ENCODE assay signal across 8 cellular contexts in genomic region chr7:50449881-50450690, GRCh38. TPM values are rescaled to one million over a fixed set of nuclear protein-coding genes. Genes with fewer than 3 reads are reported as not detected.
DNase-seq lines count a peak whose midpoint lies in the region; ATAC-seq and TF ChIP-seq lines count a peak whose summit lies in the region.

Gene FIGNL1, minus strand, starts transcription at chr7:50450350. Its CDS starts 3,063 bp downstream, at chr7:50447287.

- H3K9me3 ChIP-seq in WERI-Rb-1 (ENCODE audit: severe bottlenecking) (peaks cover 7% of the 10 kb centered on the region), mammary epithelial cell (replicated peaks; ENCODE audit: insufficient read depth, low read length) (no peaks in the 10 kb centered on the region)

- H2AFZ ChIP-seq in ACC112 (ENCODE audit: low read length, unreplicated experiment) (peak within 1 kb of the TSS; percentile 94), mammary epithelial cell (ENCODE audit: low read depth, low read length) (peak within 1 kb of the TSS; percentile 96)

- 23% methylated on average over 21 of the region's 71 CpGs for WGBS in mammary epithelial cell (ENCODE audit: low coverage, missing lambda C conversion rate)

- in situ Hi-C loops in mammary epithelial cell (cut with MboI; ENCODE audit: low sequenced_read_pairs in 2 of 2): loop anchor here in 1 of 2 donors (25.0 kb wide), 1 partner anchor 687 kb away; no protein-coding TSS in a partner anchor

- CTCF ChIA-PET in mammary epithelial cell (lab: Charles Lee; ENCODE audit: low non-redundant PET): no interaction called here

- DNase-seq in NCI-H2107 treated with DMSO at 0.1 percent for 48 hours (lab: John Stamatoyannopoulos, UW; ENCODE audit: unreplicated experiment) (peak; percentile 58), WERI-Rb-1 (peak; percentile 77), mammary epithelial cell (peak; percentile 61), iPS-NIHi7 (ENCODE audit: extremely low spot score) (peak; percentile 77), smooth muscle cell of the brain vasculature (ENCODE audit: low read depth, low spot score) (peak; percentile 35)

- dilution Hi-C loops in mammary epithelial cell (cut with HindIII; ENCODE audit: low sequenced_read_pairs): no loop called here

- peaks cover 6% of the 10 kb centered on the region; the same call in 1 of the 2 replicates for H3K36me3 ChIP-seq in ACC112 (ENCODE audit: insufficient read depth, low read length)
- H3K36me3 ChIP-seq in WERI-Rb-1: peaks cover 20% of the 10 kb centered on the region
- H3K36me3 ChIP-seq in mammary epithelial cell (ENCODE audit: insufficient read depth, low read length): no peaks in the 10 kb centered on the region

- H3K9ac ChIP-seq in mammary epithelial cell (ENCODE audit: insufficient read depth, low read length): peak within 1 kb of the TSS; percentile 65

- H4K20me1 ChIP-seq in mammary epithelial cell (ENCODE audit: insufficient read depth, low read length): no peaks in the 10 kb centered on the region

- no peak for TF ChIP-seq CTCF in WERI-Rb-1 (IDR thresholded peaks at IDR 0.05; ENCODE audit: low read depth, low read length)
- no peak for TF ChIP-seq CTCF in mammary epithelial cell (conservative IDR thresholded peaks at IDR 0.05 in 1 of 2, IDR thresholded peaks at IDR 0.05 in 1 of 2; ENCODE audit: extremely low read depth in 1 of 2, insufficient read depth in 1 of 2, low read depth in 1 of 2, low read length in 2 of 2)

- intact Hi-C loops in mammary epithelial cell (cut with micrococcal nuclease): no loop called here

- H3K4me1 ChIP-seq in ACC112 (ENCODE audit: control insufficient read depth, insufficient read depth, low read length, unreplicated experiment) (peaks cover 24% of the 10 kb centered on the region), mammary epithelial cell (ENCODE audit: insufficient read depth, low read length) (peaks cover 31% of the 10 kb centered on the region)

- H3K79me2 ChIP-seq in ACC112 (ENCODE audit: control insufficient read depth, insufficient read depth, low read length, unreplicated experiment) (peaks cover 19% of the 10 kb centered on the region), mammary epithelial cell (ENCODE audit: insufficient read depth, low read length) (peaks cover 7% of the 10 kb centered on the region)

- ATAC-seq in GM18861 (IDR thresholded peaks at IDR 0.05; ENCODE audit: unreplicated experiment) (peak; percentile 60), HG03066 (IDR thresholded peaks at IDR 0.05; ENCODE audit: low read depth, unreplicated experiment) (peak; percentile 80)

- H3K27me3 ChIP-seq in ACC112 (ENCODE audit: insufficient read depth, low read length) (peaks cover 10% of the 10 kb centered on the region; the same call in 1 of the 2 replicates), WERI-Rb-1 (ENCODE audit: insufficient read depth, low read depth, severe bottlenecking) (no peaks in the 10 kb centered on the region), mammary epithelial cell (ENCODE audit: insufficient read depth, low read length) (no peaks in the 10 kb centered on the region)

- H3K4me2 ChIP-seq in mammary epithelial cell (ENCODE audit: insufficient read depth, low read depth, low read length): peak within 1 kb of the TSS; percentile 99

- peak within 1 kb of the TSS; percentile 88 for H3K4me3 ChIP-seq in ACC112 (ENCODE audit: low read depth, low read length)
- H3K4me3 ChIP-seq in WERI-Rb-1 (ENCODE audit: low read depth, low read length): peak within 1 kb of the TSS; percentile 59
- peak within 1 kb of the TSS; percentile 86 to 92 (median 91) for H3K4me3 ChIP-seq in mammary epithelial cell (replicated peaks in 1 of 3; ENCODE audit: insufficient read depth in 1 of 3, low read depth in 2 of 3, low read length in 3 of 3)

- no TSS peak for BruUV-seq in mammary epithelial cell (replicated peaks; lab: Mats Ljungman, UMichigan)

- H3K27ac ChIP-seq in ACC112 (ENCODE audit: low read depth, low read length) (peak within 1 kb of the TSS; percentile 70), WERI-Rb-1 (peak within 1 kb of the TSS; percentile 86), mammary epithelial cell (ENCODE audit: insufficient read depth, low read depth, low read length) (peak within 1 kb of the TSS; percentile 55)

RNA-seq across cellular contexts. Expression of gene FIGNL1, which starts in this region (rescaled TPM):
- total RNA-seq in mammary epithelial cell: 10 to 100 TPM in 1 of 2 donors, 1 to 10 TPM in 1; 9.0 to 18.3 TPM
- polyA plus RNA-seq in mammary epithelial cell: 10.4 TPM
- 6.3 TPM for polyA minus RNA-seq in mammary epithelial cell

Comparison
In these comparisons a context has a peak if more than half of its experiments do, and no peak if none do; other contexts are left out.
1. Peak in every context shown above with its lines: DNase-seq, ATAC-seq, H3K4me3 ChIP-seq and H3K27ac ChIP-seq.